ENCODE assay signal across 3 cellular contexts in genomic region chr12:15887043-15887817, GRCh38.
TF ChIP-seq lines count a peak whose summit lies in the region.

No MANE protein-coding gene starts in this region.

TF ChIP-seq in SK-N-SH, 30 proteins besides CTCF, POLR2A, EP300 and RAD21 (continues in another document):
- TF ChIP-seq PBX3 (IDR thresholded peaks at IDR 0.05) (no peak), GATA2 (CRISPR knock-in tag; IDR thresholded peaks at IDR 0.05) (no peak), YY1 (IDR thresholded peaks at IDR 0.05; ENCODE audit: low read depth) (no peak), RXRA (IDR thresholded peaks at IDR 0.05; ENCODE audit: borderline replicate concordance, low read depth) (no peak), REST (IDR thresholded peaks at IDR 0.05; ENCODE audit: low read depth, low read length) (no peak), CHD2 (IDR thresholded peaks at IDR 0.05; ENCODE audit: low read length, partially characterized antibody) (no peak), USF2 (IDR thresholded peaks at IDR 0.05; ENCODE audit: borderline replicate concordance, low read depth, low read length) (no peak), NRF1 (IDR thresholded peaks at IDR 0.05; ENCODE audit: low read depth, low read length) (no peak), TCF12 (IDR thresholded peaks at IDR 0.05) (no peak), USF1 (IDR thresholded peaks at IDR 0.05; ENCODE audit: borderline replicate concordance, low read depth) (no peak), FOXJ3 (CRISPR knock-in tag; IDR thresholded peaks at IDR 0.05) (no peak), ELF1 (IDR thresholded peaks at IDR 0.05) (no peak), EZH2phosphoT487 (IDR thresholded peaks at IDR 0.05; ENCODE audit: borderline replicate concordance, low read depth) (no peak), FOSL2 (IDR thresholded peaks at IDR 0.05; ENCODE audit: borderline replicate concordance, low read depth) (no peak)

TF ChIP-seq in SK-N-SH treated with all-trans-retinoic acid at 6 μM for 48 hours, 23 proteins besides CTCF, POLR2A, EP300 and RAD21 (continued from another document):
- TF ChIP-seq CSRNP3 (CRISPR knock-in tag; IDR thresholded peaks at IDR 0.05): no peak
- no peak for TF ChIP-seq BACH2 (CRISPR knock-in tag; IDR thresholded peaks at IDR 0.05; ENCODE audit: borderline replicate concordance)
- TF ChIP-seq OSR1 (CRISPR knock-in tag; IDR thresholded peaks at IDR 0.05): no peak
- no peak for TF ChIP-seq GLIS3 (CRISPR knock-in tag; IDR thresholded peaks at IDR 0.05)
- no peak for TF ChIP-seq CREB5 (CRISPR knock-in tag; IDR thresholded peaks at IDR 0.05; ENCODE audit: low read depth)
- no peak for TF ChIP-seq ARNTL (CRISPR knock-in tag; IDR thresholded peaks at IDR 0.05; ENCODE audit: borderline replicate concordance, low read depth)
- TF ChIP-seq ZC3H10 (CRISPR knock-in tag; IDR thresholded peaks at IDR 0.05): no peak
- TF ChIP-seq ZFP30 (CRISPR knock-in tag; IDR thresholded peaks at IDR 0.05): no peak
- no peak for TF ChIP-seq ZNF8 (CRISPR knock-in tag; IDR thresholded peaks at IDR 0.05)

TF ChIP-seq in WTC11, 78 proteins besides CTCF, POLR2A, EP300 and RAD21 (continued from another document):
- TF ChIP-seq ZSCAN18 (CRISPR knock-in tag; IDR thresholded peaks at IDR 0.05) (no peak), ZNF121 (CRISPR knock-in tag; IDR thresholded peaks at IDR 0.05) (no peak), NR1H2 (CRISPR knock-in tag; IDR thresholded peaks at IDR 0.05) (no peak), ATF6 (CRISPR knock-in tag; IDR thresholded peaks at IDR 0.05) (no peak), CBFB (CRISPR knock-in tag; IDR thresholded peaks at IDR 0.05; ENCODE audit: low read depth) (no peak), ATF1 (CRISPR knock-in tag; IDR thresholded peaks at IDR 0.05) (no peak), GTF2I (CRISPR knock-in tag; conservative IDR thresholded peaks at IDR 0.05) (no peak), FOXK1 (CRISPR knock-in tag; IDR thresholded peaks at IDR 0.05) (no peak), NR2C2 (CRISPR knock-in tag; IDR thresholded peaks at IDR 0.05) (no peak), ZNF423 (CRISPR knock-in tag; IDR thresholded peaks at IDR 0.05) (no peak), E2F1 (CRISPR knock-in tag; IDR thresholded peaks at IDR 0.05) (no peak), ZNF512 (CRISPR knock-in tag; IDR thresholded peaks at IDR 0.05; ENCODE audit: borderline replicate concordance) (no peak), ZBTB21 (CRISPR knock-in tag; IDR thresholded peaks at IDR 0.05; ENCODE audit: borderline replicate concordance) (no peak), HMGXB4 (CRISPR knock-in tag; IDR thresholded peaks at IDR 0.05) (no peak), ESRRA (CRISPR knock-in tag; IDR thresholded peaks at IDR 0.05; ENCODE audit: borderline replicate concordance) (no peak), TEAD1 (CRISPR knock-in tag; IDR thresholded peaks at IDR 0.05) (no peak), CDX4 (CRISPR knock-in tag; IDR thresholded peaks at IDR 0.05; ENCODE audit: borderline replicate concordance) (no peak)
TF ChIP-seq in WTC11: peak in this region for 0.
